1 cellular context compared by ENCODE assay signal in genomic region chr6:151514000-151514730, GRCh38.
TF ChIP-seq lines count a peak whose summit lies in the region.

No MANE protein-coding gene starts in this region.

TF ChIP-seq in K562, 482 proteins besides CTCF, POLR2A, EP300 and RAD21 (continued from another document):
- TF ChIP-seq, protein P1, sequence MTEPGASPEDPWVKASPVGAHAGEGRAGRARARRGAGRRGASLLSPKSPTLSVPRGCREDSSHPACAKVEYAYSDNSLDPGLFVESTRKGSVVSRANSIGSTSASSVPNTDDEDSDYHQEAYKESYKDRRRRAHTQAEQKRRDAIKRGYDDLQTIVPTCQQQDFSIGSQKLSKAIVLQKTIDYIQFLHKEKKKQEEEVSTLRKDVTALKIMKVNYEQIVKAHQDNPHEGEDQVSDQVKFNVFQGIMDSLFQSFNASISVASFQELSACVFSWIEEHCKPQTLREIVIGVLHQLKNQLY (CRISPR knock-in tag; conservative IDR thresholded peaks at IDR 0.05) = no peak
- TF ChIP-seq, protein P2, sequence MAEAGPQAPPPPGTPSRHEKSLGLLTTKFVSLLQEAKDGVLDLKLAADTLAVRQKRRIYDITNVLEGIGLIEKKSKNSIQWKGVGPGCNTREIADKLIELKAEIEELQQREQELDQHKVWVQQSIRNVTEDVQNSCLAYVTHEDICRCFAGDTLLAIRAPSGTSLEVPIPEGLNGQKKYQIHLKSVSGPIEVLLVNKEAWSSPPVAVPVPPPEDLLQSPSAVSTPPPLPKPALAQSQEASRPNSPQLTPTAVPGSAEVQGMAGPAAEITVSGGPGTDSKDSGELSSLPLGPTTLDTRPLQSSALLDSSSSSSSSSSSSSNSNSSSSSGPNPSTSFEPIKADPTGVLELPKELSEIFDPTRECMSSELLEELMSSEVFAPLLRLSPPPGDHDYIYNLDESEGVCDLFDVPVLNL (CRISPR knock-in tag; IDR thresholded peaks at IDR 0.05; ENCODE audit: low read depth) = no peak
- TF ChIP-seq L3MBTL2 (IDR thresholded peaks at IDR 0.05) (0 out of 2 replicates have a peak, but pooled peaks have one; percentile 11), CBX8 (IDR thresholded peaks at IDR 0.05; ENCODE audit: borderline replicate concordance, extremely low read depth, low read depth, low read length, poor library complexity, severe bottlenecking) (no peak), ZNF740 (CRISPR knock-in tag; IDR thresholded peaks at IDR 0.05) (no peak), ZNF740 (tag; IDR thresholded peaks at IDR 0.05) (no peak), PHF21A (IDR thresholded peaks at IDR 0.05; ENCODE audit: borderline replicate concordance, low read depth) (no peak), ZC3H4 (CRISPR knock-in tag; IDR thresholded peaks at IDR 0.05; ENCODE audit: borderline replicate concordance) (no peak)
